In the genomic region with DNA sequence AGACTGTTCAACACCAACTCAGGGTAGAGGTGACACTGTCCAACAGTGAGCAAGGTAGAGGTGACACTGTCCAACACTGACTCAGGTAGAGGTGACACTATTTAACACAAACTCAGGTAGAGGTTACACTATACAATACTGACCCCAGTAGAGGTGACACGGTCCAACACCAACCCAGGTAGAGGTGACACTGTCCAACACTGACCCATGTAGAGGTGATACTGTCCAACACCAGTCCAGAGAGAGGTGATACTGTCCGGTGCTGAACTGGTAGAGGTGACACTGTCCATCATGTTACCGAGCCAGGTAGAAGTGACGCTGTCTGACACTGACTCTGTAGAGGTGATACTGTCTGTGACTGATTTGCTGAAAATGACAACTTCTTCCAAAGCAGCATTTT, we compare ENCODE assay signal across 29 cellular contexts.
"Had no signal": no experiment of that assay in that cellular context is flagged by ENCODE, and none has a peak within 500 bp of the region (broad histone marks: within the 10 kb centered on the region; RNA-seq: fewer than 3 reads in every experiment).

No MANE protein-coding gene starts in this region.

- DNase-seq: hippocampal formation; immature natural killer cell; kidney; left colon; left lung; lower lobe of right lung; mammary epithelial cell; mesenchymal stem cell; nucleus accumbens; pancreas; posterior cingulate gyrus; retina; right cardiac atrium; stimulated activated CD4-positive, alpha-beta T cell treated with anti-CD3 and anti-CD28 coated beads, Interleukin-12 subunit alpha, Interleukin-12 subunit beta, amount 100 ng/mL, for 4 hours; stimulated activated CD4-positive, alpha-beta T cell treated with anti-CD3 and anti-CD28 coated beads, Interleukin-15, amount 100 ng/mL, for 24 hours; stimulated activated CD4-positive, alpha-beta T cell treated with anti-CD3 and anti-CD28 coated beads, Interleukin-2, amount 100 ng/mL, for 24 hours; stimulated activated CD4-positive, alpha-beta T cell treated with anti-CD3 and anti-CD28 coated beads, Interleukin-4, amount 100 ng/mL, for 1 hour; stimulated activated naive CD4-positive, alpha-beta T cell; substantia nigra; upper lobe of left lung; uterus had no signal

- H3K27me3 ChIP-seq: tibial nerve, upper lobe of left lung, uterus had no signal

- H3K27ac Mint-ChIP-seq: immature natural killer cell; nephron; stimulated activated naive CD8-positive, alpha-beta T cell treated with anti-CD3 and anti-CD28 coated beads, Interleukin-15, Interleukin-2, amounts not matched to agents 100 ng/mL and 50 ng/mL, for 24 hours had no signal

- H3K4me1 ChIP-seq: left lung, lower lobe of right lung, pancreas, prostate gland, tibial nerve, upper lobe of left lung, uterus had no signal

- H3K4me3 ChIP-seq: left lung, lower lobe of right lung, pancreas, prostate gland, skin epidermis, tibial nerve, upper lobe of left lung, uterus had no signal

- FAIRE-seq: islet of Langerhans, kidney, pancreas had no signal

- ATAC-seq: left colon, left lung, lower lobe of right lung, pancreas, right cardiac atrium, sciatic nerve had no signal

- H3K27ac ChIP-seq: left lung, lower lobe of right lung, pancreas, prostate gland, skin epidermis, tibial nerve, upper lobe of left lung, uterus had no signal

- H3K36me3 ChIP-seq: left lung, lower lobe of right lung, pancreas, prostate gland, tibial nerve, upper lobe of left lung, uterus had no signal

- H3K9me3 ChIP-seq: left lung, lower lobe of right lung, pancreas, prostate gland, tibial nerve, upper lobe of left lung, uterus had no signal

- H3K4me3 Mint-ChIP-seq: immature natural killer cell; nephron; neural crest cell; stimulated activated naive CD8-positive, alpha-beta T cell treated with anti-CD3 and anti-CD28 coated beads, Interleukin-15, Interleukin-2, amounts not matched to agents 100 ng/mL and 50 ng/mL, for 24 hours had no signal

- H3K4me1 Mint-ChIP-seq: immature natural killer cell, nephron, neural crest cell had no signal

- H3K9me3 Mint-ChIP-seq: immature natural killer cell had no signal
